Comparison of ENCODE assay signal across 14 cellular contexts in the genomic region with DNA sequence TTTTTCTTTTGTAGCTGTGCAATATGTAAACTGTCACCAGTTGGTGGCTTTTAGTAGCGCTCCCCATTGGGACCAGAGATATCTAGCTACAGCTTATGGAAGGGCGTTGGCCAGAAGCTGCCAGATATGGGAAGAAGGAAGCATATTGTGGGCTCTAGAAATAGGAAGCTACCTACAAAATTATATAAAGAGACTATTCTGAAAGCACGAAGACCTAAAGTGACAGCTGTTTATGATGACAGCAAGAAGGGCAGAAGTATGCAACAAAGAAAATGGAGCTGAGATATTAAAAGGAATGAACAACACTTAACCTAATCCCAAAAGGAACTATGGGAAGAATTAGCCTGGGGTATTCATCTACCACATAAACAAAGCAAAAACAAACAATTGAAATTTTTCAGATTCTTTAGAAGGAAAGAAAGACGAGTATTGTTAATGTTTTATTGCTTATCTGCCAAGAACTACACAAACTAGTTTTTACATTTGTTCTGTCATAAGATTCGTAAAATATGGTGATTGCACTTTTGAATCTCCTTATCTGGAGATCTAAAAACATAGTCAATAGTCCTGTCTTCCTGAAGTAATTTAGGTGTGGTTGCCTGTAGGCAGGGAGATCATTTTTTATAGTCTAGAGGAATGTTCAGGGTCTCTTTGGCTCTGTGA.
A peak's percentile ranks its signal among the peaks of the same experiment; 100 is the strongest.
DNase-seq lines count a peak whose midpoint lies in the region; ATAC-seq and TF ChIP-seq lines count a peak whose summit lies in the region.
"Had no signal": no experiment of that assay in that cellular context is flagged by ENCODE, and none has a peak within 500 bp of the region (broad histone marks: within the 10 kb centered on the region; RNA-seq: fewer than 3 reads in every experiment).

No MANE protein-coding gene starts in this region.

- H3K36me3 Mint-ChIP-seq in T-helper 17 cell (ENCODE audit: low read depth) = peaks cover 6% of the 10 kb centered on the region

- H3K4me2 ChIP-seq in IMR-90 (ENCODE audit: low read depth, low read length) = no peak overlapping the region

- peak overlapping the region; percentile 67; the same call in 1 of the 2 replicates for H3K18ac ChIP-seq in IMR-90 (ENCODE audit: low read depth, low read length)

- H3K27me3 ChIP-seq in IMR-90 (ENCODE audit: control insufficient read depth, insufficient read depth, low read length) = no peaks in the 10 kb centered on the region
- H3K27me3 ChIP-seq: brain microvascular endothelial cell, right lobe of liver had no signal

- peak overlapping the region; percentile 31; the same call in 1 of the 2 replicates for H3K23ac ChIP-seq in IMR-90 (ENCODE audit: low read depth, low read length)

- H3K14ac ChIP-seq in IMR-90 (replicated peaks; ENCODE audit: low read depth, low read length) = peak overlapping the region; percentile 29; the same call in 1 of the 2 replicates

- in situ Hi-C loops in IMR-90 (cut with MboI; ENCODE audit: low sequenced_read_pairs) = no loop called here

- peak overlapping the region; percentile 85 for H2BK120ac ChIP-seq in IMR-90 (ENCODE audit: low read depth, low read length)

- H3K9ac ChIP-seq in IMR-90 (ENCODE audit: low read depth, low read length) = no peak overlapping the region

- POLR2A ChIA-PET in IMR-90 (lab: Charles Lee; ENCODE audit: unreplicated experiment) = no interaction called here

- peak overlapping the region; percentile 70; the same call in 1 of the 2 replicates for H2AK5ac ChIP-seq in IMR-90 (ENCODE audit: low read depth, low read length)

- intact Hi-C loops in IMR-90 (cut with micrococcal nuclease) = loop anchor here (5.0 kb wide), 1 partner anchor 75 kb away; no protein-coding TSS in a partner anchor

- H4K91ac ChIP-seq in IMR-90 (ENCODE audit: insufficient read depth, low read depth, low read length) = peak overlapping the region; percentile 69; the same call in 1 of the 2 replicates

- TF ChIP-seq RAD21 in IMR-90 (IDR thresholded peaks at IDR 0.05; ENCODE audit: low read length) = no peak

- no TSS peak for BruUV-seq in IMR-90 (replicated peaks; lab: Mats Ljungman, UMichigan)

- H4K20me1 ChIP-seq in IMR-90 (ENCODE audit: insufficient read depth, low read length) = no peaks in the 10 kb centered on the region

- peaks cover 2 to 6% of the 10 kb centered on the region in 2 experiments; a peak in 2 of 4 replicates for H3K79me1 ChIP-seq in IMR-90 (ENCODE audit: low read depth in 1 of 2, low read length in 2 of 2)

- no peak overlapping the region for H3K4me3 Mint-ChIP-seq in T-helper 17 cell
- H3K4me3 Mint-ChIP-seq: activated B cell treated with CpG ODN at 0.5 μM for 24 hours; activated T-helper 1 cell treated with anti-CD3 and anti-CD28 coated beads, Interleukin-12 subunit alpha, Interleukin-12 subunit beta, Interleukin-2, Interleukin-4 antibody, amounts not matched to agents 30 ng/mL and 10 ng/mL and 1 ng/mL, durations not matched to agents 14 hours and 24 hours and 36 hours; naive B cell had no signal

- H2BK15ac ChIP-seq in IMR-90 (ENCODE audit: low read depth, low read length) = peak overlapping the region; percentile 75; the same call in 1 of the 3 replicates

- H3K27me3 Mint-ChIP-seq in T-helper 17 cell = no peaks in the 10 kb centered on the region
- H3K27me3 Mint-ChIP-seq: activated B cell treated with CpG ODN at 0.5 μM for 24 hours, naive B cell had no signal

- H3K36me3 ChIP-seq in IMR-90 (ENCODE audit: control insufficient read depth, insufficient read depth, low read length) = peaks cover 2% of the 10 kb centered on the region

- peak overlapping the region in 1 of 2 experiments; percentile 51; a peak in 1 of 4 replicates for H4K8ac ChIP-seq in IMR-90 (ENCODE audit: low read depth in 2 of 2, low read length in 2 of 2)

- peak overlapping the region; percentile 45; the same call in 1 of the 2 replicates for H4K5ac ChIP-seq in IMR-90 (ENCODE audit: low read depth, low read length)

- H3K56ac ChIP-seq in IMR-90 (ENCODE audit: extremely low read depth, insufficient read depth, low read length) = no peak overlapping the region

- H3K27ac ChIP-seq in IMR-90 (ENCODE audit: insufficient read depth, low read length) (no peak overlapping the region; the same call in 1 of the 2 replicates), substantia nigra (ENCODE audit: low read depth, low read length, poor library complexity, severe bottlenecking) (peak overlapping the region; percentile 99)
- H3K27ac ChIP-seq: brain microvascular endothelial cell, right lobe of liver had no signal

- no peak overlapping the region for H2AFZ ChIP-seq in IMR-90 (replicated peaks; ENCODE audit: low read length, poor library complexity)

- TF ChIP-seq CTCF in IMR-90 (conservative IDR thresholded peaks at IDR 0.05; ENCODE audit: low read depth, low read length) (no peak), fibroblast of pulmonary artery (IDR thresholded peaks at IDR 0.05; ENCODE audit: low read length, missing control alignments) (no peak)

- CTCF ChIA-PET in IMR-90 (lab: Yijun Ruan, JAX) = interaction anchor here (0.8 to 0.9 kb wide), 2 partner anchors 27 to 84 kb away, joined by 3 read pairs; no protein-coding TSS in a partner anchor

- H3K9me1 ChIP-seq in IMR-90 (ENCODE audit: insufficient read depth, low read length) = peaks cover 11% of the 10 kb centered on the region

- no peak overlapping the region for H2AK9ac ChIP-seq in IMR-90 (replicated peaks; ENCODE audit: low read depth, low read length, poor library complexity)

- H3K4me3 ChIP-seq in IMR-90 (ENCODE audit: insufficient read depth, low read depth, low read length) = no peak overlapping the region
- H3K4me3 ChIP-seq in fibroblast of pulmonary artery (replicated peaks; ENCODE audit: low read depth, low read length) = no peak overlapping the region
- H3K4me3 ChIP-seq: right lobe of liver had no signal

- peaks cover 5% of the 10 kb centered on the region for H3K4me1 ChIP-seq in IMR-90 (ENCODE audit: control insufficient read depth, insufficient read depth, low read length)
- H3K4me1 ChIP-seq: right lobe of liver had no signal

- no CpG with 5 or more reads among the region's 5 CpGs for WGBS in IMR-90 (ENCODE audit: extremely low coverage in 2 of 2, insufficient read length in 1 of 2), 2 experiments

- DNase-seq in IMR-90 = peak; percentile 25
- no peak for DNase-seq in T-helper 17 cell
- DNase-seq in fibroblast of pulmonary artery (ENCODE audit: low read depth) = peak; percentile 39
- DNase-seq in substantia nigra (lab: John Stamatoyannopoulos, UW) = no peak
- no peak for DNase-seq in 8988T
- DNase-seq in DMS53 treated with DMSO at 0.1 percent for 48 hours (lab: John Stamatoyannopoulos, UW; ENCODE audit: unreplicated experiment) = no peak
- DNase-seq: activated B cell treated with CpG ODN at 0.5 μM for 24 hours, brain microvascular endothelial cell, Kasumi-1, naive B cell, NCI-H345, right lobe of liver had no signal

- TF ChIP-seq POLR2A in IMR-90 (IDR thresholded peaks at IDR 0.05; ENCODE audit: low read depth, low read length) = no peak

- ATAC-seq in IMR-90 (ENCODE audit: low read depth) = peak; percentile 45; the same call in 1 of the 2 replicates
- no peak for ATAC-seq in T-helper 17 cell
- no peak for ATAC-seq in GM18498 (IDR thresholded peaks at IDR 0.05; ENCODE audit: unreplicated experiment)
- ATAC-seq: right lobe of liver had no signal

- no peaks in the 10 kb centered on the region for H3K9me3 ChIP-seq in IMR-90 (ENCODE audit: control insufficient read depth, insufficient read depth, low read length)
- H3K9me3 ChIP-seq in T-helper 17 cell (ENCODE audit: control insufficient read depth, low read length, poor library complexity, severe bottlenecking) = no peaks in the 10 kb centered on the region
- H3K9me3 ChIP-seq: right lobe of liver had no signal

- H3K4ac ChIP-seq in IMR-90 (ENCODE audit: low read depth, low read length) = peak overlapping the region; percentile 75

- H2BK5ac ChIP-seq in IMR-90 (ENCODE audit: low read depth, low read length, poor library complexity, severe bottlenecking) = peak overlapping the region; percentile 53

- H2BK20ac ChIP-seq in IMR-90 (ENCODE audit: low read depth, low read length) = peak overlapping the region; percentile 87; the same call in 1 of the 2 replicates

- H3K27ac Mint-ChIP-seq in T-helper 17 cell = peak overlapping the region; percentile 14
- H3K27ac Mint-ChIP-seq: activated B cell treated with CpG ODN at 0.5 μM for 24 hours; activated T-helper 1 cell treated with anti-CD3 and anti-CD28 coated beads, Interleukin-12 subunit alpha, Interleukin-12 subunit beta, Interleukin-2, Interleukin-4 antibody, amounts not matched to agents 30 ng/mL and 10 ng/mL and 1 ng/mL, durations not matched to agents 14 hours and 24 hours and 36 hours had no signal

- peaks cover 15% of the 10 kb centered on the region for H3K4me1 Mint-ChIP-seq in T-helper 17 cell
- H3K4me1 Mint-ChIP-seq: activated B cell treated with CpG ODN at 0.5 μM for 24 hours, naive B cell had no signal

- dilution Hi-C loops in IMR-90 (cut with HindIII; ENCODE audit: low sequenced_read_pairs, unreplicated experiment) = no loop called here

TF ChIP-seq in IMR-90, 13 proteins besides CTCF, POLR2A, EP300 and RAD21 (continues in another document):
- TF ChIP-seq, protein P1, sequence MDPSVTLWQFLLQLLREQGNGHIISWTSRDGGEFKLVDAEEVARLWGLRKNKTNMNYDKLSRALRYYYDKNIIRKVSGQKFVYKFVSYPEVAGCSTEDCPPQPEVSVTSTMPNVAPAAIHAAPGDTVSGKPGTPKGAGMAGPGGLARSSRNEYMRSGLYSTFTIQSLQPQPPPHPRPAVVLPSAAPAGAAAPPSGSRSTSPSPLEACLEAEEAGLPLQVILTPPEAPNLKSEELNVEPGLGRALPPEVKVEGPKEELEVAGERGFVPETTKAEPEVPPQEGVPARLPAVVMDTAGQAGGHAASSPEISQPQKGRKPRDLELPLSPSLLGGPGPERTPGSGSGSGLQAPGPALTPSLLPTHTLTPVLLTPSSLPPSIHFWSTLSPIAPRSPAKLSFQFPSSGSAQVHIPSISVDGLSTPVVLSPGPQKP (IDR thresholded peaks at IDR 0.05; ENCODE audit: borderline replicate concordance, low read depth, low read length) = no peak
- no peak for TF ChIP-seq BHLHE40 (IDR thresholded peaks at IDR 0.05; ENCODE audit: low read depth, low read length)
- TF ChIP-seq FOS (IDR thresholded peaks at IDR 0.05; ENCODE audit: low read depth, low read length) = no peak
- TF ChIP-seq MXI1 (IDR thresholded peaks at IDR 0.05; ENCODE audit: borderline replicate concordance, low read depth, low read length) = no peak
- no peak for TF ChIP-seq NFE2L2 (IDR thresholded peaks at IDR 0.05; ENCODE audit: low read depth, low read length)
- no peak for TF ChIP-seq MAZ (IDR thresholded peaks at IDR 0.05; ENCODE audit: borderline replicate concordance, low read depth, low read length)
- TF ChIP-seq, protein P2, sequence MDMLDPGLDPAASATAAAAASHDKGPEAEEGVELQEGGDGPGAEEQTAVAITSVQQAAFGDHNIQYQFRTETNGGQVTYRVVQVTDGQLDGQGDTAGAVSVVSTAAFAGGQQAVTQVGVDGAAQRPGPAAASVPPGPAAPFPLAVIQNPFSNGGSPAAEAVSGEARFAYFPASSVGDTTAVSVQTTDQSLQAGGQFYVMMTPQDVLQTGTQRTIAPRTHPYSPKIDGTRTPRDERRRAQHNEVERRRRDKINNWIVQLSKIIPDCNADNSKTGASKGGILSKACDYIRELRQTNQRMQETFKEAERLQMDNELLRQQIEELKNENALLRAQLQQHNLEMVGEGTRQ (IDR thresholded peaks at IDR 0.05; ENCODE audit: low read depth, low read length) = no peak
- no peak for TF ChIP-seq RFX5 (IDR thresholded peaks at IDR 0.05; ENCODE audit: low read depth, low read length)

Comparison
In these comparisons a context has a peak if more than half of its experiments do, and no peak if none do; other contexts are left out.
1. DNase-seq: peak in IMR-90 (single experiment) and fibroblast of pulmonary artery (single experiment); none in T-helper 17 cell (0 of 3), substantia nigra (0 of 49), 8988T (single experiment) and DMS53 treated with DMSO at 0.1 percent for 48 hours (single experiment).